8 cellular contexts compared by ENCODE assay signal in the genomic region with DNA sequence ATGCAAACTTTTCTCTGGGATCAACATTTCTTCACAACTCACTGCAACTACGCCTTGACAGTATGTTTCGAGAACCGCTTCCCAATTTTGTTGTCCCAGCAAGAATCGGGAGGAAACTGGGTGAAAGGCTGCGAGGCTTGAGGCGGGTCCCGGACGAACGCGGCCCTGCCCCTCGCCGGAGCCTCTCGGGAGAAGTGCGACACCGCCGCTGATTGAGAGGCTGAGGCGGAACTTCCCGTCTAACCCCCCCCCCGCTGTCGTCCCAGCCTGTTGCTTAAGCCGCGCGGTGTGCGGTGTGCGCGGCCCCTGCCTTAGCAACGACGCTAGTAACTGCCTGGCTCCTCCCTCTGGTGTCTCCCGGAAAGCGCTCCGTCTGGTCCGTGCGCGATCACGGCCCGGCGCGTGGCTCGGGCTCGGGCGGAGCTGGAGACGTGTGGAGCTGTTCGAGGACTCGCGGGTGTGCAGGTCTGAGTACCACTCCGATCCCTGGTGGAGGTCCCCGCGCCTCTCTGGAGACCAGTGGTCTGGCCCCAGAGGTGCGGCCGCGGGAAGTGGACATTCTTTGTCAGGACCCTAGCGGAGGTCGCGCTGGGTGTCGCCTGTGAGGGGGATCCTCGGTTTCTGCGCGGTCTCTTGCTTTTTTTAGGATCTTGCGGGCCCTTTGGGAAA. TPM values are rescaled to one million over a fixed set of nuclear protein-coding genes. Genes with fewer than 3 reads are reported as not detected.
A peak's percentile ranks its signal among the peaks of the same experiment; 100 is the strongest.
DNase-seq lines count a peak whose midpoint lies in the region; ATAC-seq and TF ChIP-seq lines count a peak whose summit lies in the region.

A gene with protein sequence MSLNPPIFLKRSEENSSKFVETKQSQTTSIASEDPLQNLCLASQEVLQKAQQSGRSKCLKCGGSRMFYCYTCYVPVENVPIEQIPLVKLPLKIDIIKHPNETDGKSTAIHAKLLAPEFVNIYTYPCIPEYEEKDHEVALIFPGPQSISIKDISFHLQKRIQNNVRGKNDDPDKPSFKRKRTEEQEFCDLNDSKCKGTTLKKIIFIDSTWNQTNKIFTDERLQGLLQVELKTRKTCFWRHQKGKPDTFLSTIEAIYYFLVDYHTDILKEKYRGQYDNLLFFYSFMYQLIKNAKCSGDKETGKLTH (plus strand): TSS at position 391 of the 669 bp plus-strand sequence. CDS start 4,120 bp downstream, outside the sequence.
A gene with protein sequence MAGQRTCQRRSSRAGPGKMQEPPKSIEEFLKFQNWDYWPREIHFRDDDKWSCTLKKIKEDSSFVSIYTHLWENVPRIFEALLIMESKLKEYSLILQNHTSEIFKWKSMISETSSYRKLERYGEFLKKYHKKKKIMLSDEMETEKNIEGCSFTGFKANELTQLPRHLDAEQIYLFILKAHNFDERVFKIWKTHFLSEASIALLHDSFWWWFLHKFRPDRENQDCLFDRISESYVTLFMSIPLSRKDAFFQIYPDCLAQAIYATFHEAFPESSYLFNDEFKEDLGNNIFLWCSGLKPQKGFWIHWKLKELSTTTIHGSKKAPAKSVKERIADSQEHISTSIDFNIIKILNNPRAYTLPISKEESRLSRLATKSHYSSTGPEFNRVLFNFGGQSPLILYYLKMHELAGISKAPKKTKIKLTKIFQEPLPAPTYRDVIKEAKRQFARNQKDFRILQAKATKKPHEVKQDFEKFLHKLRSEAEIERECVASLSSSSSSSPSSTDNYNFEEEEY (minus strand): TSS at position 161 of the 669 bp plus-strand sequence. CDS start 5,647 bp downstream, outside the sequence.

- peak within 1 kb of the TSS; percentile 95 for H3K27ac ChIP-seq in left ventricle myocardium inferior (replicated peaks)

- in situ Hi-C loops in GM13977 (cut with MboI; ENCODE audit: low pct_unique_long_range_greater_than_20kb, low sequenced_read_pairs, unreplicated experiment): no loop called here

- H3K4me1 Mint-ChIP-seq in T-cell: peaks cover 45 to 48% (median 47%) of the 10 kb centered on the region in 3 donors
- H3K4me1 Mint-ChIP-seq in progenitor cell of endocrine pancreas (ENCODE audit: low read depth): peaks cover 31% of the 10 kb centered on the region

- H3K36me3 Mint-ChIP-seq in T-cell (peaks cover 24% of the 10 kb centered on the region), progenitor cell of endocrine pancreas (ENCODE audit: insufficient read depth) (peaks cover 18% of the 10 kb centered on the region)

- H3K9me3 ChIP-seq in left ventricle myocardium inferior (replicated peaks): peaks cover 14% of the 10 kb centered on the region

- no peaks in the 10 kb centered on the region for H3K27me3 Mint-ChIP-seq in T-cell
- H3K27me3 Mint-ChIP-seq in progenitor cell of endocrine pancreas: no peaks in the 10 kb centered on the region

- DNase-seq in GM13977 (ENCODE audit: low spot score) (peak; percentile 88), NCI-H146 (lab: John Stamatoyannopoulos, UW) (peak; percentile 95), T-cell (peak; percentile 86 to 97 (median 93)), amniotic stem cell (lab: John Stamatoyannopoulos, UW) (peak; percentile 98), left ventricle myocardium inferior (peak; percentile 98), progenitor cell of endocrine pancreas (ENCODE audit: low spot score, unreplicated experiment) (peak; percentile 86), ureter (ENCODE audit: low spot score) (peak; percentile 96)

- peaks cover 46% of the 10 kb centered on the region for H3K4me1 ChIP-seq in left ventricle myocardium inferior

- CTCF ChIA-PET in T-cell (lab: Charles Lee): interaction anchor here in 1 of 2 donors (0.6 to 1.5 kb wide), 2 partner anchors 448 to 759 kb away, joined by 3 to 4 read pairs; no protein-coding TSS in a partner anchor

- peaks cover 3 to 16% (median 5%) of the 10 kb centered on the region in 3 donors for H3K9me3 Mint-ChIP-seq in T-cell
- H3K9me3 Mint-ChIP-seq in progenitor cell of endocrine pancreas (ENCODE audit: low read depth): peaks cover 11% of the 10 kb centered on the region

- peak; percentile 99 for ATAC-seq in HG02870 (IDR thresholded peaks at IDR 0.05; ENCODE audit: unreplicated experiment)
- ATAC-seq in T-cell (replicated peaks in 1 of 4): peak; percentile 98 to 99 (median 98)

- intact Hi-C loops in left ventricle myocardium inferior (cut with micrococcal nuclease): no loop called here

- peak within 1 kb of the TSS; percentile 85 to 98 (median 91) for H3K4me3 Mint-ChIP-seq in T-cell
- H3K4me3 Mint-ChIP-seq in progenitor cell of endocrine pancreas (ENCODE audit: low read depth): peak within 1 kb of the TSS; percentile 98

- no peaks in the 10 kb centered on the region for H3K27me3 ChIP-seq in left ventricle myocardium inferior (ENCODE audit: low read depth)

- TF ChIP-seq CTCF in GM13977 (IDR thresholded peaks at IDR 0.05; ENCODE audit: extremely low read depth, insufficient read depth, missing control alignments): no peak
- TF ChIP-seq CTCF in left ventricle myocardium inferior (IDR thresholded peaks at IDR 0.05; ENCODE audit: borderline replicate concordance): no peak
- TF ChIP-seq CTCF in progenitor cell of endocrine pancreas (IDR thresholded peaks at IDR 0.05; ENCODE audit: unreplicated experiment): no peak

- peak within 1 kb of the TSS; percentile 86 for H3K4me3 ChIP-seq in left ventricle myocardium inferior

- peaks cover 14% of the 10 kb centered on the region for H3K36me3 ChIP-seq in left ventricle myocardium inferior

- H3K27ac Mint-ChIP-seq in T-cell (peak within 1 kb of the TSS; percentile 96 to 98), progenitor cell of endocrine pancreas (peak within 1 kb of the TSS; percentile 100)

- POLR2A ChIA-PET in T-cell (lab: Charles Lee): interaction anchor here (0.6 to 1.6 kb wide), 8 partner anchors 12 to 829 kb away, joined by 3 to 7 read pairs (median 4); partner anchors contain the start of genes CEP152 (in 1 of the 2) and GALK2 (in 1 of the 2)

RNA-seq across cellular contexts. Expression of the first gene that starts in this region (rescaled TPM):
- total RNA-seq in T-cell (10 to 100 TPM; 15.0 to 22.7 (median 19.6) TPM), left ventricle myocardium inferior (20.6 TPM), progenitor cell of endocrine pancreas (35.7 and 37.2 TPM in 2 replicates), ureter (42.9 TPM)

RNA-seq across cellular contexts. Expression of the second gene that starts in this region (rescaled TPM):
- total RNA-seq in T-cell (10 to 100 TPM in 1 of 5 donors, 1 to 10 TPM in 4; 4.7 to 11.2 (median 8.0) TPM), left ventricle myocardium inferior (18.5 TPM), progenitor cell of endocrine pancreas (8.3 and 8.9 TPM in 2 replicates), ureter (9.6 TPM)

Comparison
In these comparisons a context has a peak if more than half of its experiments do, and no peak if none do; other contexts are left out.
1. Peak in every context shown above with its lines: DNase-seq, ATAC-seq, H3K4me3 ChIP-seq and H3K27ac ChIP-seq.